Comparison of ENCODE assay signal across 16 cellular contexts in genomic region chr3:52846427-52846983, GRCh38. TPM values are rescaled to one million over a fixed set of nuclear protein-coding genes. Genes with fewer than 3 reads are reported as not detected.
DNase-seq lines count a peak whose midpoint lies in the region; ATAC-seq and TF ChIP-seq lines count a peak whose summit lies in the region.
"Had no signal": no experiment of that assay in that cellular context is flagged by ENCODE, and none has a peak within 500 bp of the region (broad histone marks: within the 10 kb centered on the region; RNA-seq: fewer than 3 reads in every experiment).

No MANE protein-coding gene starts in this region.

- H3K36me3 ChIP-seq in right lobe of liver: peaks cover 0 to 13% (median 5%) of the 10 kb centered on the region in 4 donors
- H3K36me3 ChIP-seq in vagina: peaks cover 0 to 34% of the 10 kb centered on the region in 2 donors

- DNase-seq in Right ventricle myocardium superior (peak; percentile 37), Right ventricle myocardium inferior (ENCODE audit: missing footprints) (no peak), right lobe of liver (peak in 2 of 3 donors; percentile 47 to 55), vagina (ENCODE audit: extremely low spot score in 2 of 2) (no peak), NOMO-1 treated with DMSO at 0.1 percent for 48 hours (lab: John Stamatoyannopoulos, UW; ENCODE audit: unreplicated experiment) (no peak), GM03348 (ENCODE audit: low spot score) (no peak), epidermal melanocyte (ENCODE audit: insufficient read length, low spot score) (no peak)
- DNase-seq in activated T-helper 1 cell treated with anti-CD3 and anti-CD28 coated beads, Interleukin-12 subunit alpha, Interleukin-12 subunit beta, Interleukin-2, Interleukin-4 antibody, amounts not matched to agents 30 ng/mL and 10 ng/mL and 1 ng/mL, durations not matched to agents 14 hours and 24 hours and 36 hours (ENCODE audit: low spot score): no peak
- DNase-seq: DMS153; KG1; NCI-H187 treated with DMSO at 0.1 percent for 48 hours; stimulated activated CD4-positive, alpha-beta T cell treated with anti-CD3 and anti-CD28 coated beads, Interleukin-12 subunit alpha, Interleukin-12 subunit beta, amount 100 ng/mL, for 4 hours had no signal

- no peaks in the 10 kb centered on the region for H3K36me3 Mint-ChIP-seq in activated T-helper 1 cell treated with anti-CD3 and anti-CD28 coated beads, Interleukin-12 subunit alpha, Interleukin-12 subunit beta, Interleukin-2, Interleukin-4 antibody, amounts not matched to agents 30 ng/mL and 10 ng/mL and 1 ng/mL, durations not matched to agents 14 hours and 24 hours and 36 hours (ENCODE audit: low read depth)

- H3K4me3 Mint-ChIP-seq in activated T-helper 1 cell treated with anti-CD3 and anti-CD28 coated beads, Interleukin-12 subunit alpha, Interleukin-12 subunit beta, Interleukin-2, Interleukin-4 antibody, amounts not matched to agents 30 ng/mL and 10 ng/mL and 1 ng/mL, durations not matched to agents 14 hours and 24 hours and 36 hours: no peak overlapping the region
- H3K4me3 Mint-ChIP-seq: activated naive CD4-positive, alpha-beta T cell treated with anti-CD3 and anti-CD28 coated beads, Interleukin-2, amount 10 ng/mL, durations not matched to agents 7 days and 5 days had no signal

- peak overlapping the region; percentile 79 to 96 (median 80) for H3K27ac ChIP-seq in right lobe of liver
- peak overlapping the region; percentile 90 for H3K27ac ChIP-seq in vagina

- H3K4me1 ChIP-seq in right lobe of liver (peaks cover 0 to 53% (median 23%) of the 10 kb centered on the region in 4 donors), vagina (peaks cover 36% of the 10 kb centered on the region)

- H3K4me3 ChIP-seq in right lobe of liver (no peak overlapping the region), vagina (no peak overlapping the region)

- H3K9me3 ChIP-seq in right lobe of liver: no peaks in the 10 kb centered on the region
- no peaks in the 10 kb centered on the region for H3K9me3 ChIP-seq in vagina
- H3K9me3 ChIP-seq: SK-N-SH had no signal

- ATAC-seq in Right ventricle myocardium superior (ENCODE audit: poor library complexity) (no peak), Right ventricle myocardium inferior (no peak), right lobe of liver (peak in 1 of 4 donors; percentile 1)

- WGBS in right lobe of liver (ENCODE audit: insufficient coverage, low coverage, low lambda C conversion rate, missing lambda C conversion rate): 67% methylated on average over 16 of the region's 16 CpGs

- no peaks in the 10 kb centered on the region for H3K9me3 Mint-ChIP-seq in activated T-helper 1 cell treated with anti-CD3 and anti-CD28 coated beads, Interleukin-12 subunit alpha, Interleukin-12 subunit beta, Interleukin-2, Interleukin-4 antibody, amounts not matched to agents 30 ng/mL and 10 ng/mL and 1 ng/mL, durations not matched to agents 14 hours and 24 hours and 36 hours
- H3K9me3 Mint-ChIP-seq: activated naive CD4-positive, alpha-beta T cell treated with anti-CD3 and anti-CD28 coated beads, Interleukin-2, amount 10 ng/mL, durations not matched to agents 7 days and 5 days had no signal

- peaks cover 13% of the 10 kb centered on the region for H3K4me1 Mint-ChIP-seq in activated T-helper 1 cell treated with anti-CD3 and anti-CD28 coated beads, Interleukin-12 subunit alpha, Interleukin-12 subunit beta, Interleukin-2, Interleukin-4 antibody, amounts not matched to agents 30 ng/mL and 10 ng/mL and 1 ng/mL, durations not matched to agents 14 hours and 24 hours and 36 hours (ENCODE audit: low read depth)

- TF ChIP-seq CTCF in right lobe of liver (IDR thresholded peaks at IDR 0.05) (no peak), vagina (IDR thresholded peaks at IDR 0.05) (no peak)

- no peak for TF ChIP-seq POLR2A in right lobe of liver (IDR thresholded peaks at IDR 0.05)
- no peak for TF ChIP-seq POLR2A in vagina (IDR thresholded peaks at IDR 0.05)

- no peaks in the 10 kb centered on the region for H3K27me3 Mint-ChIP-seq in activated T-helper 1 cell treated with anti-CD3 and anti-CD28 coated beads, Interleukin-12 subunit alpha, Interleukin-12 subunit beta, Interleukin-2, Interleukin-4 antibody, amounts not matched to agents 30 ng/mL and 10 ng/mL and 1 ng/mL, durations not matched to agents 14 hours and 24 hours and 36 hours (ENCODE audit: insufficient read depth)
- H3K27me3 Mint-ChIP-seq: activated naive CD4-positive, alpha-beta T cell treated with anti-CD3 and anti-CD28 coated beads, Interleukin-2, amount 10 ng/mL, durations not matched to agents 7 days and 5 days had no signal

- H3K27ac Mint-ChIP-seq in activated T-helper 1 cell treated with anti-CD3 and anti-CD28 coated beads, Interleukin-12 subunit alpha, Interleukin-12 subunit beta, Interleukin-2, Interleukin-4 antibody, amounts not matched to agents 30 ng/mL and 10 ng/mL and 1 ng/mL, durations not matched to agents 14 hours and 24 hours and 36 hours: peak overlapping the region; percentile 21
- H3K27ac Mint-ChIP-seq: activated naive CD4-positive, alpha-beta T cell treated with anti-CD3 and anti-CD28 coated beads, Interleukin-2, amount 10 ng/mL, durations not matched to agents 7 days and 5 days had no signal

- H3K27me3 ChIP-seq in right lobe of liver (no peaks in the 10 kb centered on the region), vagina (no peaks in the 10 kb centered on the region)

- intact Hi-C loops in Right ventricle myocardium superior (cut with DNase I): no loop called here
- intact Hi-C loops in Right ventricle myocardium inferior (cut with DNase I): no loop called here
- intact Hi-C loops in activated T-helper 1 cell treated with anti-CD3 and anti-CD28 coated beads, Interleukin-12 subunit alpha, Interleukin-12 subunit beta, Interleukin-2, Interleukin-4 antibody, amounts not matched to agents 30 ng/mL and 10 ng/mL and 1 ng/mL, durations not matched to agents 14 hours and 24 hours and 36 hours (cut with micrococcal nuclease): loop anchor here (10.0 kb wide), 1 partner anchor 348 kb away; no protein-coding TSS in a partner anchor
- intact Hi-C loops in right lobe of liver (cut with DNase I): no loop called here
- intact Hi-C loops in vagina (cut with DNase I): loop anchor here (5.0 kb wide), 1 partner anchor 46 kb away; no protein-coding TSS in a partner anchor

RNA-seq across cellular contexts. Expression of gene MUSTN1, which starts 11.7 kb away (rescaled TPM):
- total RNA-seq in Right ventricle myocardium superior: 17.8 TPM
- 26.5 TPM for total RNA-seq in Right ventricle myocardium inferior
- 1.7 TPM in 1 of 2 replicates, not detected in the other for total RNA-seq in activated T-helper 1 cell treated with anti-CD3 and anti-CD28 coated beads, Interleukin-12 subunit alpha, Interleukin-12 subunit beta, Interleukin-2, Interleukin-4 antibody, amounts not matched to agents 30 ng/mL and 10 ng/mL and 1 ng/mL, durations not matched to agents 14 hours and 24 hours and 36 hours
- total RNA-seq in right lobe of liver: 1 to 10 TPM in 3 of 6 experiments, under 1 TPM in 1, not detected in 2; 0.59 to 9.9 (median 5.7) TPM
- total RNA-seq in vagina: 30.2 TPM

RNA-seq across cellular contexts. Expression of gene ITIH4, which starts 16.0 kb away (rescaled TPM):
- total RNA-seq in Right ventricle myocardium superior: 1.3 TPM
- 5.0 TPM for total RNA-seq in Right ventricle myocardium inferior
- total RNA-seq in activated T-helper 1 cell treated with anti-CD3 and anti-CD28 coated beads, Interleukin-12 subunit alpha, Interleukin-12 subunit beta, Interleukin-2, Interleukin-4 antibody, amounts not matched to agents 30 ng/mL and 10 ng/mL and 1 ng/mL, durations not matched to agents 14 hours and 24 hours and 36 hours: 3.1 and 4.8 TPM in 2 replicates
- 1,000 to 10,000 TPM; 1,573 to 4,137 (median 3,531) TPM for total RNA-seq in right lobe of liver
- total RNA-seq in vagina: 5.9 TPM

RNA-seq across cellular contexts. Expression of gene STIMATE, which starts 50.8 kb away (rescaled TPM):
- total RNA-seq in Right ventricle myocardium superior: 6.1 TPM
- 9.0 TPM for total RNA-seq in Right ventricle myocardium inferior
- 19.8 and 20.1 TPM in 2 replicates for total RNA-seq in activated T-helper 1 cell treated with anti-CD3 and anti-CD28 coated beads, Interleukin-12 subunit alpha, Interleukin-12 subunit beta, Interleukin-2, Interleukin-4 antibody, amounts not matched to agents 30 ng/mL and 10 ng/mL and 1 ng/mL, durations not matched to agents 14 hours and 24 hours and 36 hours
- total RNA-seq in right lobe of liver: 10 to 100 TPM; 17.4 to 48.5 (median 33.8) TPM
- total RNA-seq in vagina: 12.5 TPM

RNA-seq across cellular contexts. Expression of gene ITIH3, which starts 51.9 kb away (rescaled TPM):
- total RNA-seq in Right ventricle myocardium superior (0.35 TPM), Right ventricle myocardium inferior (0.43 TPM), right lobe of liver (1,000 to 10,000 TPM in 3 of 6 experiments, 100 to 1,000 TPM in 3; 742 to 1,822 (median 982) TPM), vagina (7.6 TPM)
- 0.42 TPM in 1 of 2 replicates, not detected in the other for total RNA-seq in activated T-helper 1 cell treated with anti-CD3 and anti-CD28 coated beads, Interleukin-12 subunit alpha, Interleukin-12 subunit beta, Interleukin-2, Interleukin-4 antibody, amounts not matched to agents 30 ng/mL and 10 ng/mL and 1 ng/mL, durations not matched to agents 14 hours and 24 hours and 36 hours
- total RNA-seq: OCI-LY7, temporal lobe had no signal

Comparison
In these comparisons a context has a peak if more than half of its experiments do, and no peak if none do; other contexts are left out.
1. DNase-seq: peak in Right ventricle myocardium superior (single experiment) and right lobe of liver (2 of 3); none in Right ventricle myocardium inferior (single experiment), activated T-helper 1 cell treated with anti-CD3 and anti-CD28 coated beads, Interleukin-12 subunit alpha, Interleukin-12 subunit beta, Interleukin-2, Interleukin-4 antibody, amounts not matched to agents 30 ng/mL and 10 ng/mL and 1 ng/mL, durations not matched to agents 14 hours and 24 hours and 36 hours (single experiment), vagina (0 of 2), NOMO-1 treated with DMSO at 0.1 percent for 48 hours (single experiment), GM03348 (single experiment) and epidermal melanocyte (single experiment).
2. RNA of gene ITIH4, which starts 16.0 kb away (total RNA-seq): 1,573 to 4,137 TPM in right lobe of liver; 5.9 TPM in vagina (single experiment), 5.0 TPM in Right ventricle myocardium inferior (single experiment), 3.1 to 4.8 TPM in activated T-helper 1 cell treated with anti-CD3 and anti-CD28 coated beads, Interleukin-12 subunit alpha, Interleukin-12 subunit beta, Interleukin-2, Interleukin-4 antibody, amounts not matched to agents 30 ng/mL and 10 ng/mL and 1 ng/mL, durations not matched to agents 14 hours and 24 hours and 36 hours and 1.3 TPM in Right ventricle myocardium superior (single experiment); every median in the first group is over 100 times any median in the second.
3. intact Hi-C loops: an anchor here in activated T-helper 1 cell treated with anti-CD3 and anti-CD28 coated beads, Interleukin-12 subunit alpha, Interleukin-12 subunit beta, Interleukin-2, Interleukin-4 antibody, amounts not matched to agents 30 ng/mL and 10 ng/mL and 1 ng/mL, durations not matched to agents 14 hours and 24 hours and 36 hours (10.0 kb wide) and vagina (5.0 kb wide); none called in Right ventricle myocardium superior, Right ventricle myocardium inferior and right lobe of liver.